In the genomic region with DNA sequence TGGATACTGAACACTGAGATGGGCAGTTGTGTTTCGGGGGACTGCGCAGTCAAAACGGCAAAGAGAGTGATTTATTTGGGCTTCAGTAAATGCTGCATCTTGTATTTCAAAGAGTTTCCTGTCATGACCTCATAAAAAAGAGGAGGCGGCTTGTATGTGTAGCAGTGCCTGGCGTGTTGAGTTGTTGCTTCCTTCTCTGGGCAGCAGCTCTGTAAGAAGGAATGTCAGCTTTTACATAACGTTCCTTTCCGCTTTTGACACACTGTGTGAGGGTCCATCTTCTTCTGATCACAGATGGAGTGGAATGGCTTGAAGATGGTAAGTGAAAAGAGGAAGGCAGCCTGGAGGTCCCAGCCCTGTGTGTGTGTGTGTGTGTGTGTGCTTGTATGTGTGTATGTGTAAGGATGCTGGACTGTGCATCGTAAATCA, we compare ENCODE assay signal across 8 cellular contexts. TPM values are rescaled to one million over a fixed set of nuclear protein-coding genes. Genes with fewer than 3 reads are reported as not detected.
DNase-seq lines count a peak whose midpoint lies in the region; ATAC-seq and TF ChIP-seq lines count a peak whose summit lies in the region.

No MANE protein-coding gene starts in this region.

- no peak overlapping the region for H3K23ac ChIP-seq in trophoblast cell (ENCODE audit: low read length)

- no peak overlapping the region for H4K91ac ChIP-seq in trophoblast cell (ENCODE audit: low read depth, low read length)

- H3K27ac ChIP-seq in mammary epithelial cell (ENCODE audit: insufficient read depth, low read depth, low read length) = no peak overlapping the region
- H3K27ac ChIP-seq in breast epithelium = no peak overlapping the region
- H3K27ac ChIP-seq in dorsolateral prefrontal cortex = peak overlapping the region in 57 of 59 donors; percentile 16 to 96 (median 81)
- no peak overlapping the region for H3K27ac ChIP-seq in testis
- H3K27ac ChIP-seq in trophoblast cell (ENCODE audit: low read depth, low read length) = no peak overlapping the region

- H3K4me2 ChIP-seq in mammary epithelial cell (ENCODE audit: insufficient read depth, low read depth, low read length) (no peak overlapping the region), trophoblast cell (ENCODE audit: low read length) (no peak overlapping the region)

- DNase-seq in mammary epithelial cell (peak; percentile 0), breast epithelium (ENCODE audit: low spot score in 2 of 2) (no peak), NCI-H446 treated with DMSO at 0.1 percent for 48 hours (lab: John Stamatoyannopoulos, UW) (peak; percentile 43), dorsolateral prefrontal cortex (peak in 4 of 10 donors; percentile 22 to 51 (median 32)), testis (peak; percentile 14), trophoblast cell (no peak)

- H2BK12ac ChIP-seq in trophoblast cell (ENCODE audit: low read length) = no peak overlapping the region

- no peak overlapping the region for H3K4ac ChIP-seq in trophoblast cell (ENCODE audit: low read depth, low read length)

- 43% methylated on average over 5 of the region's 8 CpGs for WGBS in mammary epithelial cell (ENCODE audit: low coverage, missing lambda C conversion rate)
- 8 to 14% methylated on average over 8 of the region's 8 CpGs for WGBS in testis, 2 donors
- no CpG with 5 or more reads among the region's 8 CpGs for WGBS in trophoblast cell (ENCODE audit: extremely low coverage, insufficient coverage, insufficient read length)

- no peak overlapping the region for H3K4me3 ChIP-seq in mammary epithelial cell (replicated peaks in 1 of 3; ENCODE audit: insufficient read depth in 1 of 3, low read depth in 2 of 3, low read length in 3 of 3)
- no peak overlapping the region for H3K4me3 ChIP-seq in breast epithelium
- peak overlapping the region; percentile 25 to 71 (median 56) for H3K4me3 ChIP-seq in dorsolateral prefrontal cortex
- H3K4me3 ChIP-seq in testis = no peak overlapping the region
- H3K4me3 ChIP-seq in trophoblast cell (ENCODE audit: low read depth, low read length) = no peak overlapping the region

- intact Hi-C loops in mammary epithelial cell (cut with micrococcal nuclease) = no loop called here
- intact Hi-C loops in breast epithelium (cut with DNase I; ENCODE audit: low total_unique reads) = no loop called here
- intact Hi-C loops in dorsolateral prefrontal cortex (cut with DNase I) = no loop called here
- intact Hi-C loops in testis (cut with DNase I; ENCODE audit: low total_unique reads) = no loop called here

- H3K9ac ChIP-seq in mammary epithelial cell (ENCODE audit: insufficient read depth, low read length) (no peak overlapping the region), trophoblast cell (ENCODE audit: low read length) (no peak overlapping the region)

- no peak overlapping the region for H2BK120ac ChIP-seq in trophoblast cell (ENCODE audit: insufficient read depth, low read length, poor library complexity)

- no peaks in the 10 kb centered on the region for H3K79me2 ChIP-seq in mammary epithelial cell (ENCODE audit: insufficient read depth, low read length)
- H3K79me2 ChIP-seq in trophoblast cell (ENCODE audit: control insufficient read depth, insufficient read depth, low read length, poor library complexity) = no peaks in the 10 kb centered on the region

- in situ Hi-C loops in mammary epithelial cell (cut with MboI; ENCODE audit: low sequenced_read_pairs in 2 of 2) = no loop called here

- H4K12ac ChIP-seq in trophoblast cell (ENCODE audit: low read depth, low read length) = no peak overlapping the region

- no peak overlapping the region for H3K14ac ChIP-seq in trophoblast cell (ENCODE audit: low read length)

- ATAC-seq in HG02763 (IDR thresholded peaks at IDR 0.05; ENCODE audit: unreplicated experiment) = no peak
- no peak for ATAC-seq in HG03457 (IDR thresholded peaks at IDR 0.05; ENCODE audit: unreplicated experiment)

- H3K79me1 ChIP-seq in trophoblast cell (ENCODE audit: low read length) = no peaks in the 10 kb centered on the region

- H3K18ac ChIP-seq in trophoblast cell (ENCODE audit: low read length) = no peak overlapping the region

- H2AFZ ChIP-seq in mammary epithelial cell (ENCODE audit: low read depth, low read length) (no peak overlapping the region), trophoblast cell (ENCODE audit: insufficient read depth, low read length, poor library complexity) (no peak overlapping the region)

- CTCF ChIA-PET in mammary epithelial cell (lab: Charles Lee; ENCODE audit: low non-redundant PET) = no interaction called here

- H3K9me3 ChIP-seq in mammary epithelial cell (replicated peaks; ENCODE audit: insufficient read depth, low read length) (no peaks in the 10 kb centered on the region), breast epithelium (no peaks in the 10 kb centered on the region), testis (no peaks in the 10 kb centered on the region), trophoblast cell (ENCODE audit: insufficient read depth, low read depth, low read length) (no peaks in the 10 kb centered on the region)

- TF ChIP-seq CTCF in mammary epithelial cell (conservative IDR thresholded peaks at IDR 0.05 in 1 of 2, IDR thresholded peaks at IDR 0.05 in 1 of 2; ENCODE audit: extremely low read depth in 1 of 2, insufficient read depth in 1 of 2, low read depth in 1 of 2, low read length in 2 of 2) (no peak), breast epithelium (IDR thresholded peaks at IDR 0.05) (no peak), dorsolateral prefrontal cortex (IDR thresholded peaks at IDR 0.05 in 54 of 56, conservative IDR thresholded peaks at IDR 0.05 in 2 of 56; ENCODE audit: low read depth in 1 of 56, partially characterized antibody in 56 of 56) (no peak), testis (IDR thresholded peaks at IDR 0.05) (no peak)

- TF ChIP-seq POLR2A in breast epithelium (IDR thresholded peaks at IDR 0.05) (no peak), testis (IDR thresholded peaks at IDR 0.05) (no peak)

- H2BK5ac ChIP-seq in trophoblast cell (ENCODE audit: low read depth, low read length, poor library complexity) = no peak overlapping the region

- H3K27me3 ChIP-seq in mammary epithelial cell (ENCODE audit: insufficient read depth, low read length) (peaks cover 8% of the 10 kb centered on the region), breast epithelium (peaks cover 0 to 29% of the 10 kb centered on the region in 2 donors), dorsolateral prefrontal cortex (peaks cover 0 to 78% (median 12%) of the 10 kb centered on the region in 45 donors), testis (no peaks in the 10 kb centered on the region), trophoblast cell (ENCODE audit: insufficient read depth, low read length) (no peaks in the 10 kb centered on the region)

- H4K20me1 ChIP-seq in mammary epithelial cell (ENCODE audit: insufficient read depth, low read length) = no peaks in the 10 kb centered on the region

- dilution Hi-C loops in mammary epithelial cell (cut with HindIII; ENCODE audit: low sequenced_read_pairs) = no loop called here

- BruUV-seq in mammary epithelial cell (replicated peaks; lab: Mats Ljungman, UMichigan) = no TSS peak

- H3K36me3 ChIP-seq in mammary epithelial cell (ENCODE audit: insufficient read depth, low read length) = no peaks in the 10 kb centered on the region
- H3K36me3 ChIP-seq in breast epithelium = no peaks in the 10 kb centered on the region
- H3K36me3 ChIP-seq in testis (ENCODE audit: low read depth, missing control alignments) = no peaks in the 10 kb centered on the region
- H3K36me3 ChIP-seq in trophoblast cell (ENCODE audit: control insufficient read depth in 1 of 2, insufficient read depth in 2 of 2, low read length in 2 of 2) = no peaks in the 10 kb centered on the region

- H2AK5ac ChIP-seq in trophoblast cell (ENCODE audit: low read length) = no peak overlapping the region

- no peak overlapping the region for H4K8ac ChIP-seq in trophoblast cell (ENCODE audit: low read depth, low read length)

- H3K4me1 ChIP-seq in mammary epithelial cell (ENCODE audit: insufficient read depth, low read length) (no peaks in the 10 kb centered on the region), breast epithelium (no peaks in the 10 kb centered on the region), testis (no peaks in the 10 kb centered on the region), trophoblast cell (ENCODE audit: control insufficient read depth in 1 of 2, insufficient read depth in 2 of 2, low read length in 2 of 2) (no peaks in the 10 kb centered on the region)

RNA-seq across cellular contexts. Expression of a gene that starts 0.9 kb away (rescaled TPM):
- not detected for total RNA-seq in mammary epithelial cell
- not detected for polyA plus RNA-seq in mammary epithelial cell
- not detected for polyA minus RNA-seq in mammary epithelial cell
- not detected for total RNA-seq in breast epithelium
- total RNA-seq in dorsolateral prefrontal cortex = 100 to 1,000 TPM in 76 of 120 experiments, 10 to 100 TPM in 44; 28.2 to 165 (median 110) TPM
- total RNA-seq in testis = 10 to 100 TPM in 1 of 2 donors, 1 to 10 TPM in 1; 9.0 to 12.1 TPM
- polyA plus RNA-seq in testis (ENCODE audit: insufficient read depth, low read depth, low replicate concordance) = 21.0 TPM
- not detected in 2 replicates for polyA plus RNA-seq in trophoblast cell (2013)

Comparison
In these comparisons a context has a peak if more than half of its experiments do, and no peak if none do; other contexts are left out.
1. DNase-seq: peak in mammary epithelial cell (single experiment), NCI-H446 treated with DMSO at 0.1 percent for 48 hours (single experiment) and testis (single experiment); none in breast epithelium (0 of 2) and trophoblast cell (0 of 2).
2. H3K27ac ChIP-seq: peak in dorsolateral prefrontal cortex (57 of 59); none in mammary epithelial cell (single experiment), breast epithelium (0 of 2), testis (0 of 2) and trophoblast cell (single experiment).
3. H3K4me3 ChIP-seq: peak in dorsolateral prefrontal cortex (59 of 59); none in mammary epithelial cell (0 of 3), breast epithelium (0 of 3), testis (0 of 2) and trophoblast cell (single experiment).
4. RNA of a gene that starts 0.9 kb away (total RNA-seq): 28.2 to 165 TPM in dorsolateral prefrontal cortex and 9.0 to 12.1 TPM in testis; not detected in mammary epithelial cell and not detected in breast epithelium; every median in the first group is over 4 times any median in the second.